8 cellular contexts compared by ENCODE assay signal in the genomic region with DNA sequence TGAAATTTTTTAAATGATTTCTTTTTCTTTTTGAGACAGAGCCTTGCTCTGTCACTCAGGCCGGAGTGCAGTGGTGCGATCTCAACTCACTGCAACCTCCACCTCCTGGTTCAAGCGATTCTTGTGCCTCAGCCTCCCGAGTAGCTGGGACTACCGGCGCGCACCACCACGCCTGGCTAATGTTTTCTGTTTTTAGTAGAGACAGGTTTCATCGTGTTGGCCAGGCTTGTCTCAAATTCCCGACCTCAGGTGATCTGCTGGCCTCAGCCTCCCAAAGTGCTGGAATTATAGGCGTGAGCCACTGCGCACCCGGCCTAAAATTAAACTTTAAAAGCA. TPM values are rescaled to one million over a fixed set of nuclear protein-coding genes. Genes with fewer than 3 reads are reported as not detected.
DNase-seq lines count a peak whose midpoint lies in the region; FAIRE-seq and TF ChIP-seq lines count a peak whose summit lies in the region.
"Not testable (repeated sequence)": the region's sequence is repeated elsewhere in the genome, so short reads cannot be mapped to it uniquely, and the experiment has no call there.

No MANE protein-coding gene starts in this region.

- not testable (repeated sequence) for TF ChIP-seq POLR2A in H1 (IDR thresholded peaks at IDR 0.05; ENCODE audit: control extremely low read depth in 1 of 2, low read depth in 2 of 2, low read length in 2 of 2)

- not testable (repeated sequence) for H3K23me2 ChIP-seq in H1 (ENCODE audit: low read depth, low read length)

- H3K27ac Mint-ChIP-seq in activated naive CD8-positive, alpha-beta T cell treated with anti-CD3 and anti-CD28 coated beads for 36 hours, result peak overlapping the region; percentile 3
- H3K27ac Mint-ChIP-seq in nephron progenitor cell; stimulated activated naive CD8-positive, alpha-beta T cell treated with anti-CD3 and anti-CD28 coated beads, Interleukin-15, Interleukin-2, amounts not matched to agents 100 ng/mL and 50 ng/mL, for 24 hours: not testable (repeated sequence)

- not testable (repeated sequence) for H2BK5ac ChIP-seq in H1 (ENCODE audit: low read depth, low read length)

- H3K79me2 ChIP-seq in SU-DHL-6 (ENCODE audit: insufficient read depth, low read length) (peaks cover 62% of the 10 kb centered on the region), H1 (ENCODE audit: control insufficient read depth in 1 of 2, insufficient read depth in 2 of 2, low read length in 2 of 2) (peaks cover 3 to 61% of the 10 kb centered on the region in 2 experiments; a peak in 3 of 4 replicates)

- H3K56ac ChIP-seq in H1 (replicated peaks; ENCODE audit: insufficient read length, low read depth, low read length), result not testable (repeated sequence)

- peak overlapping the region; percentile 79 for H3K4me3 Mint-ChIP-seq in activated naive CD8-positive, alpha-beta T cell treated with anti-CD3 and anti-CD28 coated beads for 36 hours
- peak overlapping the region; percentile 89 for H3K4me3 Mint-ChIP-seq in nephron progenitor cell
- H3K4me3 Mint-ChIP-seq in stimulated activated naive CD8-positive, alpha-beta T cell treated with anti-CD3 and anti-CD28 coated beads, Interleukin-15, Interleukin-2, amounts not matched to agents 100 ng/mL and 50 ng/mL, for 24 hours, result peak overlapping the region; percentile 95

- H3K4me1 ChIP-seq in HUES48 (ENCODE audit: control insufficient read depth, insufficient read depth, low read length); H1 (replicated peaks in 1 of 4; ENCODE audit: control insufficient read depth in 3 of 4, insufficient read depth in 4 of 4, low read length in 3 of 4): not testable (repeated sequence)

- H4K20me1 ChIP-seq in SU-DHL-6 (ENCODE audit: low read depth, low read length); H1 (replicated peaks in 1 of 2; ENCODE audit: control insufficient read depth in 1 of 2, insufficient read depth in 2 of 2, low read length in 2 of 2): not testable (repeated sequence)

- H3K9me3 Mint-ChIP-seq in activated naive CD8-positive, alpha-beta T cell treated with anti-CD3 and anti-CD28 coated beads for 36 hours; nephron progenitor cell; stimulated activated naive CD8-positive, alpha-beta T cell treated with anti-CD3 and anti-CD28 coated beads, Interleukin-15, Interleukin-2, amounts not matched to agents 100 ng/mL and 50 ng/mL, for 24 hours: not testable (repeated sequence)

- not testable (repeated sequence) for H2BK20ac ChIP-seq in H1 (ENCODE audit: low read length)

- not testable (repeated sequence) for H2BK15ac ChIP-seq in H1 (ENCODE audit: low read length)

- not testable (repeated sequence) for H3K27ac ChIP-seq in HUES48 (ENCODE audit: low read depth, low read length); SU-DHL-6 (ENCODE audit: low read depth, low read length); H1 (ENCODE audit: low read depth, low read length)

- H3K14ac ChIP-seq in H1 (ENCODE audit: insufficient read length), result not testable (repeated sequence)

- not testable (repeated sequence) for H3K27me3 ChIP-seq in BJ (ENCODE audit: control insufficient read depth, insufficient read depth, low read length); HUES48 (ENCODE audit: control insufficient read depth, insufficient read depth, low read length); SU-DHL-6 (ENCODE audit: low read length); H1 (replicated peaks in 1 of 4; ENCODE audit: control insufficient read depth in 3 of 4, extremely low read depth in 1 of 4, insufficient read depth in 3 of 4, low read length in 3 of 4)

- TF ChIP-seq RAD21 in H1 (IDR thresholded peaks at IDR 0.05 in 1 of 2, conservative IDR thresholded peaks at IDR 0.05 in 1 of 2; ENCODE audit: low read depth in 2 of 2, low read length in 2 of 2), result not testable (repeated sequence)

- H3K9me2 ChIP-seq in SU-DHL-6 (replicated peaks; ENCODE audit: insufficient read depth, low read length), result not testable (repeated sequence)

- not testable (repeated sequence) for DNase-seq in BJ (ENCODE audit: low read depth); activated naive CD8-positive, alpha-beta T cell treated with anti-CD3 and anti-CD28 coated beads for 36 hours; H1 (ENCODE audit: low read depth in 1 of 2, low spot score in 2 of 2); nephron progenitor cell

- FAIRE-seq in H1 (lab: Jason Lieb, UNC), result not testable (repeated sequence)

- H3K9ac ChIP-seq in HUES48 (ENCODE audit: low read depth, low read length), result not testable (repeated sequence)
- H3K9ac ChIP-seq in SU-DHL-6 (ENCODE audit: low read length), result peak overlapping the region; percentile 86
- peak overlapping the region in 1 of 4 experiments; percentile 9; a peak in 1 of 7 replicates for H3K9ac ChIP-seq in H1 (replicated peaks in 1 of 4; ENCODE audit: extremely low read depth in 1 of 4, low read depth in 3 of 4, low read length in 3 of 4)

- not testable (repeated sequence) for H3F3A ChIP-seq in SU-DHL-6 (ENCODE audit: insufficient read depth)

- H3K36me3 ChIP-seq in BJ (ENCODE audit: control insufficient read depth, insufficient read depth, low read length); SU-DHL-6 (ENCODE audit: low read length); H1 (ENCODE audit: control insufficient read depth in 2 of 4, insufficient read depth in 4 of 4, low read length in 3 of 4): not testable (repeated sequence)
- H3K36me3 ChIP-seq in HUES48 (ENCODE audit: control insufficient read depth, insufficient read depth, low read length), result peaks cover 17% of the 10 kb centered on the region

- H3K4me3 ChIP-seq in BJ (ENCODE audit: low read depth, low read length) (peak overlapping the region; percentile 69), HUES48 (ENCODE audit: low read depth, low read length) (peak overlapping the region; percentile 76), SU-DHL-6 (ENCODE audit: insufficient read depth, low read length, poor library complexity, severe bottlenecking) (peak overlapping the region; percentile 85), H1 (ENCODE audit: extremely low read depth in 1 of 4, insufficient read depth in 2 of 4, low read depth in 3 of 4, low read length in 4 of 4) (peak overlapping the region; percentile 70 to 77 (median 72); a peak in 7 of 8 replicates), iPS-11a (ENCODE audit: low read depth, low read length) (peak overlapping the region; percentile 85)

- H3K4ac ChIP-seq in H1 (replicated peaks; ENCODE audit: insufficient read length, low read depth, low read length), result not testable (repeated sequence)

- 90% methylated on average over 13 of the region's 13 CpGs; no CpG with 5 or more reads in 1 of the 2 experiments for WGBS in H1 (ENCODE audit: extremely low coverage in 1 of 2, insufficient coverage in 1 of 2, insufficient read length in 1 of 2, insufficient replicate concordance in 2 of 2, low coverage in 1 of 2, low lambda C conversion rate in 2 of 2, missing lambda C conversion rate in 1 of 2), 2 experiments

- POLR2A ChIA-PET in BJ (lab: Charles Lee), result not testable (repeated sequence)
- POLR2A ChIA-PET in H1 (lab: Charles Lee; ENCODE audit: partially characterized antibody), result interaction anchor here (0.7 kb wide), 2 partner anchors 43 to 106 kb away, joined by 3 read pairs; no protein-coding TSS in a partner anchor

- H2BK12ac ChIP-seq in H1 (ENCODE audit: low read depth, low read length), result not testable (repeated sequence)

- H4K91ac ChIP-seq in H1 (replicated peaks; ENCODE audit: insufficient read length, low read length), result not testable (repeated sequence)

- not testable (repeated sequence) for H4K8ac ChIP-seq in H1 (ENCODE audit: extremely low read depth, insufficient read depth, low read length)

- H2AFZ ChIP-seq in SU-DHL-6 (ENCODE audit: low read depth, low read length, severe bottlenecking); H1 (ENCODE audit: low read length): not testable (repeated sequence)

- not testable (repeated sequence) for H3K79me1 ChIP-seq in H1 (ENCODE audit: low read depth, low read length)

- H3K4me2 ChIP-seq in SU-DHL-6 (ENCODE audit: low read depth, low read length, poor library complexity, severe bottlenecking), result peak overlapping the region; percentile 89
- H3K4me2 ChIP-seq in H1 (ENCODE audit: insufficient read depth in 1 of 2, low read depth in 2 of 2, low read length in 2 of 2), result peak overlapping the region; percentile 85 to 89

- H2BK120ac ChIP-seq in H1 (replicated peaks; ENCODE audit: low read depth, low read length), result not testable (repeated sequence)

- H3K18ac ChIP-seq in H1 (ENCODE audit: extremely low read depth, low read length), result not testable (repeated sequence)

- H3K36me3 Mint-ChIP-seq in activated naive CD8-positive, alpha-beta T cell treated with anti-CD3 and anti-CD28 coated beads for 36 hours, result peaks cover 29% of the 10 kb centered on the region
- H3K36me3 Mint-ChIP-seq in nephron progenitor cell (ENCODE audit: low read depth), result peaks cover 29% of the 10 kb centered on the region
- H3K36me3 Mint-ChIP-seq in stimulated activated naive CD8-positive, alpha-beta T cell treated with anti-CD3 and anti-CD28 coated beads, Interleukin-15, Interleukin-2, amounts not matched to agents 100 ng/mL and 50 ng/mL, for 24 hours (ENCODE audit: low read depth), result peaks cover 43% of the 10 kb centered on the region

- not testable (repeated sequence) for H3K23ac ChIP-seq in H1 (ENCODE audit: insufficient read length)

- H3K4me1 Mint-ChIP-seq in activated naive CD8-positive, alpha-beta T cell treated with anti-CD3 and anti-CD28 coated beads for 36 hours, result peaks cover 55% of the 10 kb centered on the region
- H3K4me1 Mint-ChIP-seq in nephron progenitor cell, result peaks cover 48% of the 10 kb centered on the region
- H3K4me1 Mint-ChIP-seq in stimulated activated naive CD8-positive, alpha-beta T cell treated with anti-CD3 and anti-CD28 coated beads, Interleukin-15, Interleukin-2, amounts not matched to agents 100 ng/mL and 50 ng/mL, for 24 hours (ENCODE audit: low read depth), result peaks cover 76% of the 10 kb centered on the region

- H3K27me3 Mint-ChIP-seq in activated naive CD8-positive, alpha-beta T cell treated with anti-CD3 and anti-CD28 coated beads for 36 hours; nephron progenitor cell (ENCODE audit: low read depth, poor library complexity); stimulated activated naive CD8-positive, alpha-beta T cell treated with anti-CD3 and anti-CD28 coated beads, Interleukin-15, Interleukin-2, amounts not matched to agents 100 ng/mL and 50 ng/mL, for 24 hours: not testable (repeated sequence)

- not testable (repeated sequence) for H3K9me3 ChIP-seq in HUES48 (ENCODE audit: control insufficient read depth, insufficient read depth, low read length); SU-DHL-6 (ENCODE audit: insufficient read depth, low read length); H1 (ENCODE audit: insufficient read depth in 2 of 2, low read depth in 1 of 2, low read length in 1 of 2)

- CTCF ChIA-PET in BJ (lab: Yijun Ruan, JAX), result not testable (repeated sequence)
- CTCF ChIA-PET in H1 (lab: Charles Lee; ENCODE audit: partially characterized antibody), result interaction anchor here (0.7 to 1.5 kb wide), 3 partner anchors 14 to 106 kb away, joined by 3 to 6 read pairs (median 3); no protein-coding TSS in a partner anchor

- H4K5ac ChIP-seq in H1 (ENCODE audit: insufficient read length, low read depth, low read length), result not testable (repeated sequence)

- not testable (repeated sequence) for TF ChIP-seq EP300 in H1 (IDR thresholded peaks at IDR 0.05; ENCODE audit: borderline replicate concordance in 1 of 2, low read depth in 2 of 2, low read length in 2 of 2)

- not testable (repeated sequence) for H2AK5ac ChIP-seq in H1 (ENCODE audit: low read depth, low read length)

- TF ChIP-seq CTCF in BJ (IDR thresholded peaks at IDR 0.05; ENCODE audit: insufficient read depth, low read depth, low read length); SU-DHL-6 (IDR thresholded peaks at IDR 0.05; ENCODE audit: insufficient read depth, low read length, poor library complexity, severe bottlenecking); H1 (IDR thresholded peaks at IDR 0.05; ENCODE audit: control extremely low read depth in 1 of 3, insufficient read depth in 1 of 3, low read depth in 1 of 3, low read length in 3 of 3); nephron progenitor cell (IDR thresholded peaks at IDR 0.05): not testable (repeated sequence)

RNA-seq across cellular contexts. Expression of a gene that starts 1.4 kb away (rescaled TPM):
- 2.1 and 4.0 TPM in 2 replicates for polyA plus RNA-seq in BJ (2011; rRNA removed)
- polyA minus RNA-seq in BJ (2011; rRNA and poly(A)+ RNA removed), result 1.0 and 1.6 TPM in 2 replicates
- total RNA-seq in activated naive CD8-positive, alpha-beta T cell treated with anti-CD3 and anti-CD28 coated beads for 36 hours, result 10 to 100 TPM; 14.2 to 16.1 TPM
- total RNA-seq in H1 (2021; fragmentation: NEBNext Ultra II Directional; extraction: Animal tissue kit (Norgen Biotek cat#: 25700)), result 21.9 and 26.1 TPM in 2 replicates
- 6.3 and 6.5 TPM in 2 replicates for polyA plus RNA-seq in H1 (2011; rRNA removed)
- polyA plus RNA-seq in H1 (2011; cell fraction: cytosol; rRNA removed), result 10.0 TPM
- polyA plus RNA-seq in H1 (2011; cell fraction: nucleus; rRNA removed), result 8.7 TPM
- 8.0 to 14.4 TPM (median 11.8 TPM) in 4 replicates for polyA plus RNA-seq in H1 (2012, experiment 1 of 2)
- 1.5 TPM for polyA plus RNA-seq in H1 (2012, experiment 2 of 2)
- 26.4 TPM for polyA plus RNA-seq in H1 (2013, experiment 1 of 2)
- polyA plus RNA-seq in H1 (2013, experiment 2 of 2), result 28.5 TPM
- 8.5 and 13.7 TPM in 2 replicates for polyA minus RNA-seq in H1 (2011; rRNA and poly(A)+ RNA removed)
- 22.4 TPM for polyA minus RNA-seq in H1 (2011; cell fraction: cytosol; rRNA and poly(A)+ RNA removed)
- 11.0 TPM for polyA minus RNA-seq in H1 (2011; cell fraction: nucleus; rRNA and poly(A)+ RNA removed)
